ENCODE assay signal across 10 cellular contexts in the genomic region with DNA sequence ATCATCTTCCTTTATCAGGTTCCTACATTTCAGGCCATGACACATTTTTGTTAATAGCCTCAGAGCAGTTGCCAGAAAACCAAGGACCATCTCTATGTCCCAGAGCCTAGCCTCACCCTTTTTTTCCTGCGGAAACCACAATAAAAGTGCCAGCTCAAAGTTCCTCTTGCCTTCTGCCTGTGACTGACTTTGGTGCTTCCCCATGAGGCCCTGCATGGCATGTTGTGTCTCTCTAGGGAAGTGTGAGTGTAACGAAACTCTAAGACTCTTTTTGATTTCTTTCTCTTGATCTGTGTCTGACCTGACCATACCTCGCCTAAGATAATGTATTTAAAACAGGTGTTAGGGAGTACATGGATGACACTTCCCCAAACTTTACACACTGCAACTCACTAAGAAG.
DNase-seq lines count a peak whose midpoint lies in the region; ATAC-seq and TF ChIP-seq lines count a peak whose summit lies in the region.
"Had no signal": no experiment of that assay in that cellular context is flagged by ENCODE, and none has a peak within 500 bp of the region (broad histone marks: within the 10 kb centered on the region; RNA-seq: fewer than 3 reads in every experiment).

No MANE protein-coding gene starts in this region.

- peak overlapping the region; percentile 72 to 89 (median 78) for H3K4me2 ChIP-seq in BLaER1 treated with 17β-estradiol and CSF1 and Interleukin-3, amounts not matched to agents 10 nM and 100 nM
- H3K4me2 ChIP-seq: smooth muscle cell had no signal

- TF ChIP-seq POLR2A in NB4 (IDR thresholded peaks at IDR 0.05; ENCODE audit: extremely low read depth, insufficient read length) (no peak), esophagus muscularis mucosa (IDR thresholded peaks at IDR 0.05; ENCODE audit: low read depth) (no peak)

- peak overlapping the region in 2 of 11 experiments; percentile 27 to 52; a peak in 1 of 22 replicates for H3K9ac ChIP-seq in BLaER1 treated with 17β-estradiol and CSF1 and Interleukin-3, amounts not matched to agents 10 nM and 100 nM

- H3K27ac ChIP-seq in BLaER1 treated with 17β-estradiol and CSF1 and Interleukin-3, amounts not matched to agents 10 nM and 100 nM: peak overlapping the region in 9 of 11 experiments; percentile 21 to 56 (median 40); a peak in 9 of 22 replicates
- H3K27ac ChIP-seq in esophagus muscularis mucosa (replicated peaks in 1 of 4): no peak overlapping the region

- 43% methylated on average over 3 of the region's 3 CpGs for WGBS in esophagus muscularis mucosa

- intact Hi-C loops in esophagus muscularis mucosa (cut with DNase I): no loop called here

- H3K4me3 ChIP-seq in BLaER1 treated with 17β-estradiol and CSF1 and Interleukin-3, amounts not matched to agents 10 nM and 100 nM: no peak overlapping the region; a peak in 1 of 20 replicates
- H3K4me3 ChIP-seq in NB4 (ENCODE audit: low read depth, low read length) (no peak overlapping the region), esophagus muscularis mucosa (no peak overlapping the region)
- H3K4me3 ChIP-seq: smooth muscle cell had no signal

- H3K27me3 ChIP-seq in BLaER1 treated with 17β-estradiol and CSF1 and Interleukin-3, amounts not matched to agents 10 nM and 100 nM: no peaks in the 10 kb centered on the region
- no peaks in the 10 kb centered on the region for H3K27me3 ChIP-seq in esophagus muscularis mucosa

- peaks cover 0 to 5% (median 0%) of the 10 kb centered on the region in 11 experiments; a peak in 3 of 22 replicates for H3K9me3 ChIP-seq in BLaER1 treated with 17β-estradiol and CSF1 and Interleukin-3, amounts not matched to agents 10 nM and 100 nM (replicated peaks in 1 of 11)
- H3K9me3 ChIP-seq in esophagus muscularis mucosa: no peaks in the 10 kb centered on the region

- no peaks in the 10 kb centered on the region for H4K20me1 ChIP-seq in BLaER1 treated with 17β-estradiol and CSF1 and Interleukin-3, amounts not matched to agents 10 nM and 100 nM

- DNase-seq in NB4 (ENCODE audit: low read depth) (peak; percentile 40), hippocampal formation (lab: John Stamatoyannopoulos, UW) (peak; percentile 24 to 26), AG08395 (ENCODE audit: low spot score) (no peak), NCI-H748 treated with DMSO at 0.1 percent for 48 hours (lab: John Stamatoyannopoulos, UW) (no peak), HCEC 1CT (no peak), esophagus muscularis mucosa (ENCODE audit: extremely low spot score) (no peak)
- DNase-seq: NCI-H1105 treated with DMSO at 0.1 percent for 48 hours had no signal

- no peaks in the 10 kb centered on the region for H3K36me3 ChIP-seq in BLaER1 treated with 17β-estradiol and CSF1 and Interleukin-3, amounts not matched to agents 10 nM and 100 nM
- H3K36me3 ChIP-seq in esophagus muscularis mucosa: no peaks in the 10 kb centered on the region

- peak; percentile 54 for ATAC-seq in GM19351 (IDR thresholded peaks at IDR 0.05; ENCODE audit: unreplicated experiment)

- TF ChIP-seq EP300 in esophagus muscularis mucosa (IDR thresholded peaks at IDR 0.05): no peak

- H3K4me1 ChIP-seq in BLaER1 treated with 17β-estradiol and CSF1 and Interleukin-3, amounts not matched to agents 10 nM and 100 nM: peaks cover 36 to 65% (median 49%) of the 10 kb centered on the region in 10 experiments
- no peaks in the 10 kb centered on the region for H3K4me1 ChIP-seq in esophagus muscularis mucosa

- TF ChIP-seq CTCF in NB4 (IDR thresholded peaks at IDR 0.05; ENCODE audit: low read depth, low read length) (no peak), esophagus muscularis mucosa (IDR thresholded peaks at IDR 0.05) (no peak)

Comparison
In these comparisons a context has a peak if more than half of its experiments do, and no peak if none do; other contexts are left out.
1. H3K27ac ChIP-seq: peak in BLaER1 treated with 17β-estradiol and CSF1 and Interleukin-3, amounts not matched to agents 10 nM and 100 nM (9 of 11); none in esophagus muscularis mucosa (0 of 4).
2. DNase-seq: peak in NB4 (single experiment) and hippocampal formation (2 of 2); none in AG08395 (single experiment), NCI-H748 treated with DMSO at 0.1 percent for 48 hours (single experiment), HCEC 1CT (single experiment) and esophagus muscularis mucosa (single experiment).